Comparison of ENCODE assay signal across 1 cellular context in genomic region chr1:43783096-43783670, GRCh38.
TF ChIP-seq lines count a peak whose summit lies in the region.

No MANE protein-coding gene starts in this region.

TF ChIP-seq in endothelial cell of umbilical vein, 7 proteins besides CTCF, POLR2A, EP300 and RAD21:
- TF ChIP-seq POLR2AphosphoS5 (IDR thresholded peaks at IDR 0.05; ENCODE audit: insufficient read depth, low read depth, low read length), result no peak
- TF ChIP-seq FOS (IDR thresholded peaks at IDR 0.05; ENCODE audit: borderline replicate concordance, insufficient read depth, low read length), result no peak
